9 cellular contexts compared by ENCODE assay signal in genomic region chr1:226882187-226882586, GRCh38. TPM values are rescaled to one million over a fixed set of nuclear protein-coding genes. Genes with fewer than 3 reads are reported as not detected.
A peak's percentile ranks its signal among the peaks of the same experiment; 100 is the strongest.
DNase-seq lines count a peak whose midpoint lies in the region; ATAC-seq and TF ChIP-seq lines count a peak whose summit lies in the region.
"Had no signal": no experiment of that assay in that cellular context is flagged by ENCODE, and none has a peak within 500 bp of the region (broad histone marks: within the 10 kb centered on the region; RNA-seq: fewer than 3 reads in every experiment).

No MANE protein-coding gene starts in this region.

- peak; percentile 2 for ATAC-seq in HG02588 (IDR thresholded peaks at IDR 0.05; ENCODE audit: unreplicated experiment)
- ATAC-seq in naive B cell (ENCODE audit: low read depth in 2 of 2) = peak in 1 of 2 donors; percentile 17
- no peak for ATAC-seq in psoas muscle

- intact Hi-C loops in psoas muscle (cut with DNase I) = no loop called here

- H3K4me3 ChIP-seq in DOHH2 (ENCODE audit: low read length) = peak overlapping the region; percentile 28
- no peak overlapping the region for H3K4me3 ChIP-seq in psoas muscle

- peak overlapping the region; percentile 90 for H3K27ac Mint-ChIP-seq in activated naive CD4-positive, alpha-beta T cell treated with anti-CD3 and anti-CD28 coated beads, Interleukin-2, amount 10 ng/mL, durations not matched to agents 7 days and 5 days
- peak overlapping the region; percentile 53 to 93 (median 90) for H3K27ac Mint-ChIP-seq in naive B cell

- H3K9me3 ChIP-seq in DOHH2 (ENCODE audit: control insufficient read depth, insufficient read depth, low read length) = no peaks in the 10 kb centered on the region
- H3K9me3 ChIP-seq in psoas muscle = no peaks in the 10 kb centered on the region

- TF ChIP-seq CTCF in DOHH2 (IDR thresholded peaks at IDR 0.05; ENCODE audit: low read depth, low read length, poor library complexity, severe bottlenecking) (no peak), GM13977 (IDR thresholded peaks at IDR 0.05; ENCODE audit: extremely low read depth, insufficient read depth, missing control alignments) (no peak), psoas muscle (IDR thresholded peaks at IDR 0.05) (no peak)

- H4K20me1 ChIP-seq in DOHH2 (ENCODE audit: control insufficient read depth, insufficient read depth, low read depth, low read length) = no peaks in the 10 kb centered on the region

- peaks cover 60% of the 10 kb centered on the region for H3K4me1 Mint-ChIP-seq in activated naive CD4-positive, alpha-beta T cell treated with anti-CD3 and anti-CD28 coated beads, Interleukin-2, amount 10 ng/mL, durations not matched to agents 7 days and 5 days
- peaks cover 57 to 58% (median 57%) of the 10 kb centered on the region in 3 donors for H3K4me1 Mint-ChIP-seq in naive B cell

- H3K27me3 Mint-ChIP-seq in activated naive CD4-positive, alpha-beta T cell treated with anti-CD3 and anti-CD28 coated beads, Interleukin-2, amount 10 ng/mL, durations not matched to agents 7 days and 5 days = no peaks in the 10 kb centered on the region
- no peaks in the 10 kb centered on the region for H3K27me3 Mint-ChIP-seq in naive B cell

- CTCF ChIA-PET in activated naive CD4-positive, alpha-beta T cell treated with anti-CD3 and anti-CD28 coated beads, Interleukin-2, amount 10 ng/mL, durations not matched to agents 7 days and 5 days (lab: Charles Lee) = interaction anchor here (0.7 to 1.6 kb wide), 8 partner anchors 11 to 762 kb away, joined by 3 to 4 read pairs (median 3); partner anchors contain the start of gene PSEN2

- H3K4me1 ChIP-seq in DOHH2 (ENCODE audit: control insufficient read depth, low read length) = peaks cover 47% of the 10 kb centered on the region
- H3K4me1 ChIP-seq in psoas muscle = peaks cover 6% of the 10 kb centered on the region

- H3K4me2 ChIP-seq in DOHH2 (ENCODE audit: low read length) = peak overlapping the region; percentile 49

- H3K4me3 Mint-ChIP-seq in activated naive CD4-positive, alpha-beta T cell treated with anti-CD3 and anti-CD28 coated beads, Interleukin-2, amount 10 ng/mL, durations not matched to agents 7 days and 5 days = peak overlapping the region; percentile 64
- H3K4me3 Mint-ChIP-seq in naive B cell = peak overlapping the region; percentile 16 to 89 (median 66)

- H3K9me2 ChIP-seq in DOHH2 (replicated peaks; ENCODE audit: control insufficient read depth, low read length) = no peaks in the 10 kb centered on the region

- H3K9me3 Mint-ChIP-seq in activated naive CD4-positive, alpha-beta T cell treated with anti-CD3 and anti-CD28 coated beads, Interleukin-2, amount 10 ng/mL, durations not matched to agents 7 days and 5 days = no peaks in the 10 kb centered on the region
- no peaks in the 10 kb centered on the region for H3K9me3 Mint-ChIP-seq in naive B cell

- H3K79me2 ChIP-seq in DOHH2 (ENCODE audit: control insufficient read depth, low read length) = no peaks in the 10 kb centered on the region

- no peaks in the 10 kb centered on the region for H3F3A ChIP-seq in DOHH2 (ENCODE audit: control insufficient read depth, insufficient read depth)

- H3K27ac ChIP-seq in DOHH2 (ENCODE audit: low read depth, low read length) (peak overlapping the region; percentile 23), psoas muscle (no peak overlapping the region)

- H3K36me3 Mint-ChIP-seq in activated naive CD4-positive, alpha-beta T cell treated with anti-CD3 and anti-CD28 coated beads, Interleukin-2, amount 10 ng/mL, durations not matched to agents 7 days and 5 days = peaks cover 3% of the 10 kb centered on the region
- H3K36me3 Mint-ChIP-seq in naive B cell = peaks cover 9 to 13% of the 10 kb centered on the region in 2 donors

- 51 to 52% (median 52%) methylated on average over 5 of the region's 5 CpGs for WGBS in psoas muscle, 3 donors

- H3K36me3 ChIP-seq in DOHH2 (ENCODE audit: control insufficient read depth, low read length) (no peaks in the 10 kb centered on the region), psoas muscle (ENCODE audit: insufficient read depth in 1 of 2, low read depth in 1 of 2) (peaks cover 0 to 67% of the 10 kb centered on the region in 2 donors)

- in situ Hi-C loops in GM13977 (cut with MboI; ENCODE audit: low pct_unique_long_range_greater_than_20kb, low sequenced_read_pairs, unreplicated experiment) = no loop called here

- peak; percentile 25 for DNase-seq in activated naive CD4-positive, alpha-beta T cell treated with anti-CD3 and anti-CD28 coated beads, Interleukin-2, amount 10 ng/mL, durations not matched to agents 7 days and 5 days
- no peak for DNase-seq in naive B cell
- DNase-seq in SIG-M5 treated with dmso at 0.1 percent for 504 hours (lab: John Stamatoyannopoulos, UW; ENCODE audit: unreplicated experiment) = no peak
- no peak for DNase-seq in GM13977 (ENCODE audit: low spot score)
- DNase-seq in 8988T = no peak
- no peak for DNase-seq in psoas muscle
- DNase-seq: substantia nigra had no signal

- H3K27me3 ChIP-seq in DOHH2 (ENCODE audit: control insufficient read depth, low read length) (no peaks in the 10 kb centered on the region), psoas muscle (ENCODE audit: insufficient read depth in 3 of 3, low read length in 2 of 3) (no peaks in the 10 kb centered on the region)

RNA-seq across cellular contexts. Expression of gene PSEN2, which starts 11.8 kb away (rescaled TPM):
- polyA plus RNA-seq in naive B cell (ENCODE audit: low read depth in 6 of 6) (10 to 100 TPM in 3 of 6 donors, 1 to 10 TPM in 3; 5.5 to 15.0 (median 10.3) TPM), psoas muscle (10 to 100 TPM; 15.5 to 30.6 (median 19.4) TPM)
- total RNA-seq in psoas muscle = 10 to 100 TPM; 26.2 to 31.5 (median 28.0) TPM

RNA-seq across cellular contexts. Expression of gene COQ8A, which starts 57.9 kb away (rescaled TPM):
- polyA plus RNA-seq in naive B cell (ENCODE audit: low read depth in 6 of 6) (10 to 100 TPM; 35.7 to 63.4 (median 53.9) TPM), psoas muscle (1,000 to 10,000 TPM in 1 of 3 donors, 100 to 1,000 TPM in 2; 134 to 1,231 (median 616) TPM)
- total RNA-seq in psoas muscle = 1,000 to 10,000 TPM in 1 of 4 donors, 100 to 1,000 TPM in 3; 574 to 1,432 (median 837) TPM
